8 cellular contexts compared by ENCODE assay signal in genomic region chr6:39102024-39102820, GRCh38. TPM values are rescaled to one million over a fixed set of nuclear protein-coding genes. Genes with fewer than 3 reads are reported as not detected.
DNase-seq lines count a peak whose midpoint lies in the region; ATAC-seq and TF ChIP-seq lines count a peak whose summit lies in the region.

No MANE protein-coding gene starts in this region.

- no peak overlapping the region for H2AFZ ChIP-seq in SU-DHL-6 (ENCODE audit: low read depth, low read length, severe bottlenecking)

- no peaks in the 10 kb centered on the region for H3K9me3 ChIP-seq in SU-DHL-6 (ENCODE audit: insufficient read depth, low read length)
- no peaks in the 10 kb centered on the region for H3K9me3 ChIP-seq in upper lobe of left lung

- WGBS in upper lobe of left lung, 2 donors: 56 to 65% methylated on average over 12 of the region's 12 CpGs

- peaks cover 4% of the 10 kb centered on the region; the same call in 1 of the 2 replicates for H4K20me1 ChIP-seq in SU-DHL-6 (ENCODE audit: low read depth, low read length)

- H3K4me3 ChIP-seq in H7 (ENCODE audit: insufficient read depth, low read depth, low read length) (no peak overlapping the region), SU-DHL-6 (ENCODE audit: insufficient read depth, low read length, poor library complexity, severe bottlenecking) (no peak overlapping the region), upper lobe of left lung (no peak overlapping the region)

- peaks cover 0 to 9% (median 3%) of the 10 kb centered on the region in 4 donors for H3K4me1 ChIP-seq in upper lobe of left lung

- no peak overlapping the region for H3K9ac ChIP-seq in SU-DHL-6 (ENCODE audit: low read length)

- no peaks in the 10 kb centered on the region for H3K9me2 ChIP-seq in SU-DHL-6 (replicated peaks; ENCODE audit: insufficient read depth, low read length)

- H3K27me3 ChIP-seq in H7 (ENCODE audit: control insufficient read depth, insufficient read depth, low read length): no peaks in the 10 kb centered on the region
- H3K27me3 ChIP-seq in SU-DHL-6 (ENCODE audit: low read length): no peaks in the 10 kb centered on the region
- H3K27me3 ChIP-seq in upper lobe of left lung: no peaks in the 10 kb centered on the region

- H3K27ac ChIP-seq in SU-DHL-6 (ENCODE audit: low read depth, low read length) (no peak overlapping the region), upper lobe of left lung (no peak overlapping the region)

- H3K4me2 ChIP-seq in SU-DHL-6 (ENCODE audit: low read depth, low read length, poor library complexity, severe bottlenecking): no peak overlapping the region

- TF ChIP-seq POLR2A in upper lobe of left lung (IDR thresholded peaks at IDR 0.05): no peak

- no peaks in the 10 kb centered on the region for H3F3A ChIP-seq in SU-DHL-6 (ENCODE audit: insufficient read depth)

- ATAC-seq in left ventricle myocardium superior: peak; percentile 73
- ATAC-seq in upper lobe of left lung (ENCODE audit: low FRiP score in 2 of 2): peak; percentile 26 to 54

- peak in 1 of 4 donors; percentile 5 for TF ChIP-seq EP300 in upper lobe of left lung (IDR thresholded peaks at IDR 0.05)

- peak; percentile 23 for TF ChIP-seq CTCF in SU-DHL-6 (IDR thresholded peaks at IDR 0.05; ENCODE audit: insufficient read depth, low read length, poor library complexity, severe bottlenecking)
- TF ChIP-seq CTCF in upper lobe of left lung (IDR thresholded peaks at IDR 0.05): peak in 3 of 6 experiments; percentile 28 to 40 (median 38)

- intact Hi-C loops in left ventricle myocardium superior (cut with micrococcal nuclease) (no loop called here), posterior vena cava (cut with DNase I) (no loop called here)

- no peaks in the 10 kb centered on the region for H3K79me2 ChIP-seq in SU-DHL-6 (ENCODE audit: insufficient read depth, low read length)

- H3K36me3 ChIP-seq in H7 (replicated peaks; ENCODE audit: control insufficient read depth, insufficient read depth, low read length) (no peaks in the 10 kb centered on the region), SU-DHL-6 (ENCODE audit: low read length) (no peaks in the 10 kb centered on the region), upper lobe of left lung (peaks cover 0 to 10% (median 3%) of the 10 kb centered on the region in 4 donors)

- DNase-seq in ELF-1 (ENCODE audit: low read depth, low spot score) (peak; percentile 75), H7 (peak; percentile 80), left ventricle myocardium superior (peak; percentile 52), upper lobe of left lung (peak; percentile 22 to 39), HPDE6-E6E7 (ENCODE audit: extremely low spot score) (no peak), amniotic stem cell (lab: John Stamatoyannopoulos, UW) (no peak), posterior vena cava (ENCODE audit: low spot score) (no peak)

RNA-seq across cellular contexts. Expression of gene SAYSD1, which starts 12.8 kb away (rescaled TPM):
- 11.0 and 11.3 TPM in 2 replicates for total RNA-seq in H7 (2014; rRNA removed; shearing (Covaris generic))
- 12.0 TPM for total RNA-seq in left ventricle myocardium superior
- 10 to 100 TPM in 5 of 6 donors, 1 to 10 TPM in 1; 9.4 to 19.9 (median 16.5) TPM for total RNA-seq in upper lobe of left lung
- total RNA-seq in posterior vena cava: 10 to 100 TPM; 11.1 to 11.2 TPM

RNA-seq across cellular contexts. Expression of gene GLP1R, which starts 53.6 kb away (rescaled TPM):
- total RNA-seq in H7 (2014; rRNA removed; shearing (Covaris generic)): 0.18 and 0.87 TPM in 2 replicates
- 11.6 TPM for total RNA-seq in left ventricle myocardium superior
- total RNA-seq in upper lobe of left lung: under 1 TPM in 2 of 6 donors, not detected in 4; 0.09 to 0.24 TPM
- not detected for total RNA-seq in posterior vena cava

Comparison
In these comparisons a context has a peak if more than half of its experiments do, and no peak if none do; other contexts are left out.
1. DNase-seq: peak in ELF-1 (single experiment), H7 (single experiment), left ventricle myocardium superior (single experiment) and upper lobe of left lung (2 of 2); none in HPDE6-E6E7 (single experiment), amniotic stem cell (single experiment) and posterior vena cava (single experiment).